In genomic region chr19:12789904-12790619, GRCh38 we compare ENCODE assay signal across 1 cellular context.
TF ChIP-seq lines count a peak whose summit lies in the region.

No MANE protein-coding gene starts in this region.

TF ChIP-seq in K562, 482 proteins besides CTCF, POLR2A, EP300 and RAD21 (continued from another document and continues in another):
- TF ChIP-seq GMEB1 (CRISPR knock-in tag; IDR thresholded peaks at IDR 0.05) = peak; percentile 44; the same call in 1 of the 2 replicates
- TF ChIP-seq SMAD4 (CRISPR knock-in tag; conservative IDR thresholded peaks at IDR 0.05) = peak; percentile 79
- peak; percentile 73 for TF ChIP-seq RBM25 (IDR thresholded peaks at IDR 0.05; ENCODE audit: low read depth, low read length, severe bottlenecking)
- TF ChIP-seq LCOR (CRISPR knock-in tag; IDR thresholded peaks at IDR 0.05) = peak; percentile 58; the same call in 1 of the 2 replicates
- TF ChIP-seq ZFPM2 (CRISPR knock-in tag; IDR thresholded peaks at IDR 0.05) = no peak
- TF ChIP-seq BMI1 (IDR thresholded peaks at IDR 0.05; ENCODE audit: low read length) = peak; percentile 93
- TF ChIP-seq CREB1 (IDR thresholded peaks at IDR 0.05) = no peak
- TF ChIP-seq CREB1 (CRISPR knock-in tag; IDR thresholded peaks at IDR 0.05) = peak; percentile 68
- peak; percentile 66; the same call in 1 of the 2 replicates for TF ChIP-seq ESRRA (IDR thresholded peaks at IDR 0.05; ENCODE audit: borderline replicate concordance, low read depth)
- peak; percentile 99 for TF ChIP-seq PRDM10 (IDR thresholded peaks at IDR 0.05; ENCODE audit: partially characterized antibody)
- peak; percentile 38; the same call in 1 of the 2 replicates for TF ChIP-seq NR1H2 (CRISPR knock-in tag; IDR thresholded peaks at IDR 0.05)
- TF ChIP-seq SP1 (CRISPR knock-in tag; IDR thresholded peaks at IDR 0.05) = peak; percentile 87
- TF ChIP-seq BHLHE40 (IDR thresholded peaks at IDR 0.05; ENCODE audit: low read length) = peak; percentile 94
- TF ChIP-seq NCOA6 (IDR thresholded peaks at IDR 0.05) = peak; percentile 91
- TF ChIP-seq SMAD3 (CRISPR knock-in tag; conservative IDR thresholded peaks at IDR 0.05) = no peak
- no peak for TF ChIP-seq GATAD2B (IDR thresholded peaks at IDR 0.05; ENCODE audit: borderline replicate concordance)
- TF ChIP-seq KLF1 (tag; IDR thresholded peaks at IDR 0.05) = no peak
- no peak for TF ChIP-seq GTF2B (IDR thresholded peaks at IDR 0.05; ENCODE audit: extremely low read depth, insufficient read length)
- peak; percentile 42; the same call in 1 of the 2 replicates for TF ChIP-seq EP400 (IDR thresholded peaks at IDR 0.05)
- peak; percentile 27; the same call in 1 of the 2 replicates for TF ChIP-seq PML (IDR thresholded peaks at IDR 0.05; ENCODE audit: low read length)
- no peak; the same call in 1 of the 2 replicates for TF ChIP-seq MAFF (IDR thresholded peaks at IDR 0.05; ENCODE audit: low read length)
- TF ChIP-seq ZNF639 (CRISPR knock-in tag; conservative IDR thresholded peaks at IDR 0.05 in 1 of 2, IDR thresholded peaks at IDR 0.05 in 1 of 2) = peak in 1 of 2 experiments; percentile 86; a peak in 1 of 4 replicates
- no peak for TF ChIP-seq NFE2L1 (tag; IDR thresholded peaks at IDR 0.05; ENCODE audit: borderline replicate concordance, low read depth)
- TF ChIP-seq KAT7 (CRISPR knock-in tag; IDR thresholded peaks at IDR 0.05; ENCODE audit: borderline replicate concordance) = peak; percentile 58; the same call in 1 of the 2 replicates
- no peak for TF ChIP-seq HMG20B (CRISPR knock-in tag; IDR thresholded peaks at IDR 0.05)
- no peak for TF ChIP-seq CREB5 (CRISPR knock-in tag; IDR thresholded peaks at IDR 0.05)
- TF ChIP-seq E4F1 (CRISPR knock-in tag; IDR thresholded peaks at IDR 0.05; ENCODE audit: borderline replicate concordance) = no peak
- TF ChIP-seq ZNF586 (CRISPR knock-in tag; conservative IDR thresholded peaks at IDR 0.05) = no peak
- peak; percentile 94 for TF ChIP-seq PCBP1 (IDR thresholded peaks at IDR 0.05; ENCODE audit: low read depth, low read length, poor library complexity, severe bottlenecking)
- TF ChIP-seq ZBTB33 (CRISPR knock-in tag; IDR thresholded peaks at IDR 0.05) = no peak
- no peak; the same call in 1 of the 2 replicates for TF ChIP-seq MTA3 (IDR thresholded peaks at IDR 0.05; ENCODE audit: borderline replicate concordance)
- TF ChIP-seq ZNF449 (CRISPR knock-in tag; IDR thresholded peaks at IDR 0.05) = no peak
- no peak for TF ChIP-seq POLR2AphosphoS2 (IDR thresholded peaks at IDR 0.05; ENCODE audit: low read length)
- peak; percentile 49 for TF ChIP-seq SIN3B (IDR thresholded peaks at IDR 0.05; ENCODE audit: low read depth)
- TF ChIP-seq GABPB1 (CRISPR knock-in tag; IDR thresholded peaks at IDR 0.05) = peak; percentile 87
- 0 out of 2 replicates have a peak, but pooled peaks have one; percentile 32 for TF ChIP-seq SPI1 (IDR thresholded peaks at IDR 0.05; ENCODE audit: borderline replicate concordance, low read depth, low read length)
- no peak for TF ChIP-seq ZNF263 (CRISPR knock-in tag; IDR thresholded peaks at IDR 0.05; ENCODE audit: borderline replicate concordance)
- 0 out of 2 replicates have a peak, but pooled peaks have one; percentile 7 for TF ChIP-seq SMARCE1 (IDR thresholded peaks at IDR 0.05)
- TF ChIP-seq ELF4 (CRISPR knock-in tag; IDR thresholded peaks at IDR 0.05) = peak; percentile 47; the same call in 1 of the 2 replicates
- peak; percentile 47; the same call in 1 of the 2 replicates for TF ChIP-seq CBFB (CRISPR knock-in tag; IDR thresholded peaks at IDR 0.05)
- TF ChIP-seq NR2C2 (CRISPR knock-in tag; IDR thresholded peaks at IDR 0.05) = no peak; the same call in 1 of the 2 replicates
- peak; percentile 48; the same call in 1 of the 2 replicates for TF ChIP-seq NR2C2 (tag; IDR thresholded peaks at IDR 0.05)
- TF ChIP-seq YY1 (IDR thresholded peaks at IDR 0.05; ENCODE audit: borderline replicate concordance in 1 of 3, control insufficient read depth in 1 of 3, extremely low read depth in 1 of 3, insufficient read depth in 3 of 3, insufficient read length in 1 of 3, insufficient replicate concordance in 2 of 3, low read depth in 1 of 3, low read length in 2 of 3) = peak in 1 of 3 experiments; percentile 50
- no peak for TF ChIP-seq USF2 (CRISPR knock-in tag; IDR thresholded peaks at IDR 0.05)
- no peak for TF ChIP-seq COPS2 (conservative IDR thresholded peaks at IDR 0.05)
- TF ChIP-seq CBFA2T3 (IDR thresholded peaks at IDR 0.05) = peak; percentile 22; the same call in 1 of the 2 replicates
- TF ChIP-seq ATF1 (CRISPR knock-in tag; IDR thresholded peaks at IDR 0.05) = no peak
- peak; percentile 76 for TF ChIP-seq ATF1 (tag; IDR thresholded peaks at IDR 0.05)
- TF ChIP-seq CREM (IDR thresholded peaks at IDR 0.05; ENCODE audit: low read depth) = peak; percentile 47
- TF ChIP-seq JUND (IDR thresholded peaks at IDR 0.05; ENCODE audit: borderline replicate concordance, low read depth, low read length) = peak; percentile 92
- no peak for TF ChIP-seq JUND (tag; IDR thresholded peaks at IDR 0.05; ENCODE audit: borderline replicate concordance, low read depth, low read length)
- no peak for TF ChIP-seq DNMT1 (IDR thresholded peaks at IDR 0.05)
- TF ChIP-seq ESRRB (CRISPR knock-in tag; IDR thresholded peaks at IDR 0.05; ENCODE audit: borderline replicate concordance) = no peak
- no peak; the same call in 1 of the 2 replicates for TF ChIP-seq SUPT5H (IDR thresholded peaks at IDR 0.05)
- peak; percentile 76 for TF ChIP-seq L3MBTL2 (IDR thresholded peaks at IDR 0.05)
- TF ChIP-seq CBFA2T2 (conservative IDR thresholded peaks at IDR 0.05) = no peak
- no peak for TF ChIP-seq ZNF699 (CRISPR knock-in tag; IDR thresholded peaks at IDR 0.05; ENCODE audit: insufficient replicate concordance)
